Comparison of ENCODE assay signal across 8 cellular contexts in genomic region chr3:112519424-112520001, GRCh38. TPM values are rescaled to one million over a fixed set of nuclear protein-coding genes. Genes with fewer than 3 reads are reported as not detected.
A peak's percentile ranks its signal among the peaks of the same experiment; 100 is the strongest.
DNase-seq lines count a peak whose midpoint lies in the region; ATAC-seq and TF ChIP-seq lines count a peak whose summit lies in the region.

No MANE protein-coding gene starts in this region.

- H3K9ac ChIP-seq in OCI-LY3 (ENCODE audit: low read length) = no peak overlapping the region

- H3K79me2 ChIP-seq in OCI-LY3 (ENCODE audit: low read length) = no peaks in the 10 kb centered on the region

- no peak overlapping the region for H3K4me3 Mint-ChIP-seq in immature natural killer cell
- no peak overlapping the region for H3K4me3 Mint-ChIP-seq in stimulated activated naive B cell treated with anti-CD40 and anti-IgM and Interleukin-4, amounts not matched to agents 10 μg/mL and 1 μg/mL and 100 μg/mL, for 72 hours

- in situ Hi-C loops in brain microvascular endothelial cell (cut with HindIII; ENCODE audit: low pct_ligation_motif_present, low sequenced_read_pairs) = loop anchor here (25.0 kb wide), 1 partner anchor 207 kb away; no protein-coding TSS in a partner anchor

- H3K4me1 ChIP-seq in OCI-LY3 (ENCODE audit: low read length) = peaks cover 12% of the 10 kb centered on the region

- DNase-seq in ELR (ENCODE audit: low read depth) (peak; percentile 80), KG1 (lab: John Stamatoyannopoulos, UW) (peak; percentile 68), brain microvascular endothelial cell (peak; percentile 90), immature natural killer cell (peak; percentile 29 to 55 (median 48)), NCI-H1048 (lab: John Stamatoyannopoulos, UW) (no peak)
- no peak for DNase-seq in stimulated activated naive B cell treated with anti-CD40 and anti-IgM and Interleukin-4, amounts not matched to agents 10 μg/mL and 1 μg/mL and 100 μg/mL, for 72 hours

- TF ChIP-seq CTCF in OCI-LY3 (IDR thresholded peaks at IDR 0.05; ENCODE audit: low read depth, low read length) (peak; percentile 90), brain microvascular endothelial cell (IDR thresholded peaks at IDR 0.05; ENCODE audit: low read depth, low read length, missing control alignments) (peak; percentile 72)

- no peak overlapping the region for H3K27ac Mint-ChIP-seq in immature natural killer cell
- H3K27ac Mint-ChIP-seq in stimulated activated naive B cell treated with anti-CD40 and anti-IgM and Interleukin-4, amounts not matched to agents 10 μg/mL and 1 μg/mL and 100 μg/mL, for 72 hours = peak overlapping the region; percentile 90

- peaks cover 7 to 16% of the 10 kb centered on the region in 2 donors for H3K4me1 Mint-ChIP-seq in immature natural killer cell
- peaks cover 7 to 20% of the 10 kb centered on the region in 2 donors for H3K4me1 Mint-ChIP-seq in stimulated activated naive B cell treated with anti-CD40 and anti-IgM and Interleukin-4, amounts not matched to agents 10 μg/mL and 1 μg/mL and 100 μg/mL, for 72 hours

- peak overlapping the region; percentile 49 for H3K4me2 ChIP-seq in OCI-LY3 (ENCODE audit: low read length)

- peak; percentile 42 for ATAC-seq in GM21717 (IDR thresholded peaks at IDR 0.05; ENCODE audit: unreplicated experiment)
- peak; percentile 76 to 82 for ATAC-seq in stimulated activated naive B cell treated with anti-CD40 and anti-IgM and Interleukin-4, amounts not matched to agents 10 μg/mL and 1 μg/mL and 100 μg/mL, for 72 hours (replicated peaks)

- no peaks in the 10 kb centered on the region for H3K9me3 Mint-ChIP-seq in immature natural killer cell
- H3K9me3 Mint-ChIP-seq in stimulated activated naive B cell treated with anti-CD40 and anti-IgM and Interleukin-4, amounts not matched to agents 10 μg/mL and 1 μg/mL and 100 μg/mL, for 72 hours = peaks cover 2 to 3% of the 10 kb centered on the region in 2 donors

- peaks cover 0 to 12% (median 2%) of the 10 kb centered on the region in 3 donors for H3K36me3 Mint-ChIP-seq in immature natural killer cell
- H3K36me3 Mint-ChIP-seq in stimulated activated naive B cell treated with anti-CD40 and anti-IgM and Interleukin-4, amounts not matched to agents 10 μg/mL and 1 μg/mL and 100 μg/mL, for 72 hours = peaks cover 22 to 42% of the 10 kb centered on the region in 2 donors

- no peaks in the 10 kb centered on the region for H3K9me3 ChIP-seq in OCI-LY3 (ENCODE audit: insufficient read depth, low read length)

- H3K27ac ChIP-seq in OCI-LY3 (ENCODE audit: low read length) = peak overlapping the region; percentile 20; the same call in 1 of the 2 replicates
- H3K27ac ChIP-seq in brain microvascular endothelial cell = no peak overlapping the region

- no peaks in the 10 kb centered on the region for H4K20me1 ChIP-seq in OCI-LY3 (ENCODE audit: insufficient read depth, low read length)

- H3K4me3 ChIP-seq in OCI-LY3 (ENCODE audit: low read length) (peak overlapping the region; percentile 46), brain microvascular endothelial cell (ENCODE audit: low read depth, low read length) (no peak overlapping the region)

- peak overlapping the region; percentile 22; the same call in 1 of the 2 replicates for H2AFZ ChIP-seq in OCI-LY3 (ENCODE audit: low read depth, low read length)

- H3K27me3 ChIP-seq in OCI-LY3 (ENCODE audit: low read depth, low read length) = no peaks in the 10 kb centered on the region
- H3K27me3 ChIP-seq in brain microvascular endothelial cell (replicated peaks) = no peaks in the 10 kb centered on the region

- H3K36me3 ChIP-seq in OCI-LY3 (replicated peaks; ENCODE audit: low read depth, low read length) = no peaks in the 10 kb centered on the region
- no peaks in the 10 kb centered on the region for H3K36me3 ChIP-seq in brain microvascular endothelial cell (replicated peaks)

- H3K27me3 Mint-ChIP-seq in immature natural killer cell (ENCODE audit: low read depth in 3 of 3) = no peaks in the 10 kb centered on the region
- no peaks in the 10 kb centered on the region for H3K27me3 Mint-ChIP-seq in stimulated activated naive B cell treated with anti-CD40 and anti-IgM and Interleukin-4, amounts not matched to agents 10 μg/mL and 1 μg/mL and 100 μg/mL, for 72 hours

RNA-seq across cellular contexts. Expression of gene BTLA, which starts 20.2 kb away (rescaled TPM):
- polyA plus RNA-seq in immature natural killer cell = 1 to 10 TPM in 1 of 3 donors, not detected in 2; 1.1 TPM

RNA-seq across cellular contexts. Expression of gene ATG3, which starts 42.2 kb away (rescaled TPM):
- 100 to 1,000 TPM in 1 of 3 donors, 10 to 100 TPM in 2; 53.9 to 120 (median 62.8) TPM for polyA plus RNA-seq in immature natural killer cell

RNA-seq across cellular contexts. Expression of gene SLC35A5, which starts 42.3 kb away (rescaled TPM):
- 10 to 100 TPM in 2 of 3 donors, 1 to 10 TPM in 1; 7.6 to 20.1 (median 16.7) TPM for polyA plus RNA-seq in immature natural killer cell

Comparison
In these comparisons a context has a peak if more than half of its experiments do, and no peak if none do; other contexts are left out.
1. DNase-seq: peak in ELR (single experiment), KG1 (single experiment), brain microvascular endothelial cell (single experiment) and immature natural killer cell (3 of 3); none in stimulated activated naive B cell treated with anti-CD40 and anti-IgM and Interleukin-4, amounts not matched to agents 10 μg/mL and 1 μg/mL and 100 μg/mL, for 72 hours (single experiment) and NCI-H1048 (single experiment).